ENCODE assay signal across 18 cellular contexts in the genomic region with DNA sequence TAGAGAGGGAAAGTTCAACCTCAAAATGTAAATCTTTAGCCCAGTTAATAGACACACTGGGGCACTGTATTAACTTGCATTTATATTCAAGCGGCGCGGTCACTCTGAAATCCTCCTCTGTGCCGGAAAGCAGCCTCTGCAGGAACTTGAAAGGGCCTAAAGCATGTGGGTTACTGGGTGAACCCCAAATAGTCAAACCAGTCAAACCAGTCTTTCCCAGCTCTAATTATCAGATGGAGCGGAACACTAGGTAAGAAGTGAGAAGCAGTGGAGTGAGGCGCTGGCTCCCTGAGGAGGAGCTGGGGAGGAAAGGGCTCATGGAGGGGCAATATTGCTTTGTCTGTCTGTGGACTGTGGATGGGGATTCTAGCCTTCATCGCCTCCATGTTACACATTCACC.
A peak's percentile ranks its signal among the peaks of the same experiment; 100 is the strongest.
DNase-seq lines count a peak whose midpoint lies in the region; ATAC-seq and TF ChIP-seq lines count a peak whose summit lies in the region.
"Had no signal": no experiment of that assay in that cellular context is flagged by ENCODE, and none has a peak within 500 bp of the region (broad histone marks: within the 10 kb centered on the region; RNA-seq: fewer than 3 reads in every experiment).

No MANE protein-coding gene starts in this region.

- intact Hi-C loops in sigmoid colon (cut with DNase I), result no loop called here

- no peak overlapping the region for H2AFZ ChIP-seq in MM.1S (ENCODE audit: low read length)

- 80 to 90% methylated on average over 7 of the region's 7 CpGs for WGBS in sigmoid colon, 2 donors

- no peak for TF ChIP-seq POLR2A in sigmoid colon (IDR thresholded peaks at IDR 0.05)

- H3K36me3 ChIP-seq in MM.1S (replicated peaks; ENCODE audit: insufficient read depth, low read length) (no peaks in the 10 kb centered on the region), sigmoid colon (no peaks in the 10 kb centered on the region)

- DNase-seq in MM.1S (no peak), epithelial cell of prostate (ENCODE audit: low read depth, low spot score) (peak; percentile 26), sigmoid colon (no peak), NCI-H1694 (lab: John Stamatoyannopoulos, UW) (no peak), T-helper 1 cell (no peak)
- DNase-seq: activated CD4-positive, alpha-beta T cell treated with anti-CD3 and anti-CD28 coated beads for 36 hours; activated CD8-positive, alpha-beta memory T cell treated with anti-CD3 and anti-CD28 coated beads, Interleukin-2, amount 50 U/mL, for 4 hours; NCI-H1417 treated with DMSO at 0.1 percent for 48 hours; NCI-H345; SHP77 treated with DMSO at 0.1 percent for 48 hours; small intestine; T-helper 9 cell had no signal

- H3K4me3 ChIP-seq in MM.1S (ENCODE audit: low read length) (no peak overlapping the region; the same call in 1 of the 2 replicates), sigmoid colon (no peak overlapping the region)

- H4K20me1 ChIP-seq in MM.1S (ENCODE audit: insufficient read depth, low read length), result no peaks in the 10 kb centered on the region

- H3F3A ChIP-seq in MM.1S (ENCODE audit: insufficient read depth, low read length), result no peaks in the 10 kb centered on the region

- TF ChIP-seq CTCF in MM.1S (IDR thresholded peaks at IDR 0.05; ENCODE audit: low read length) (no peak), sigmoid colon (IDR thresholded peaks at IDR 0.05) (no peak)

- no peak overlapping the region for H3K9ac ChIP-seq in MM.1S (ENCODE audit: low read length)
- H3K9ac ChIP-seq: KMS-11 had no signal

- H3K9me2 ChIP-seq in MM.1S (replicated peaks; ENCODE audit: insufficient read depth, low read length), result no peaks in the 10 kb centered on the region

- H3K27ac ChIP-seq in MM.1S (ENCODE audit: low read length) (no peak overlapping the region), epithelial cell of prostate (no peak overlapping the region), layer of hippocampus (ENCODE audit: low read depth, low read length) (peak overlapping the region; percentile 52), sigmoid colon (peak overlapping the region; percentile 34 to 56 (median 52))
- H3K27ac ChIP-seq: HL-60, KMS-11 had no signal

- TF ChIP-seq EP300 in sigmoid colon (IDR thresholded peaks at IDR 0.05), result no peak

- peak overlapping the region; percentile 32; the same call in 1 of the 2 replicates for H3K4me2 ChIP-seq in MM.1S (ENCODE audit: low read depth, low read length)
- H3K4me2 ChIP-seq: KMS-11 had no signal

- ATAC-seq in HG02759 (IDR thresholded peaks at IDR 0.05; ENCODE audit: unreplicated experiment), result no peak
- ATAC-seq in GM19324 (IDR thresholded peaks at IDR 0.05; ENCODE audit: low FRiP score, unreplicated experiment), result no peak
- ATAC-seq: activated CD4-positive, alpha-beta T cell treated with anti-CD3 and anti-CD28 coated beads for 36 hours; stimulated activated memory B cell treated with anti-CD40 and anti-IgM and Interleukin-4, amounts not matched to agents 10 μg/mL and 1 μg/mL and 100 μg/mL, for 72 hours had no signal

- no peaks in the 10 kb centered on the region for H3K9me3 ChIP-seq in MM.1S (replicated peaks; ENCODE audit: insufficient read depth, low read length)
- H3K9me3 ChIP-seq in sigmoid colon, result no peaks in the 10 kb centered on the region

- H3K27me3 ChIP-seq in MM.1S (replicated peaks; ENCODE audit: insufficient read depth, low read length) (no peaks in the 10 kb centered on the region), layer of hippocampus (ENCODE audit: control insufficient read depth, insufficient read depth, low read length) (no peaks in the 10 kb centered on the region), sigmoid colon (peaks cover 0 to 14% (median 0%) of the 10 kb centered on the region in 3 donors)

- H3K4me1 ChIP-seq in MM.1S (ENCODE audit: low read length) (no peaks in the 10 kb centered on the region), sigmoid colon (peaks cover 0 to 7% (median 0%) of the 10 kb centered on the region in 4 donors)

- no peaks in the 10 kb centered on the region for H3K79me2 ChIP-seq in MM.1S (ENCODE audit: low read length)

Comparison
In these comparisons a context has a peak if more than half of its experiments do, and no peak if none do; other contexts are left out.
1. H3K27ac ChIP-seq: peak in layer of hippocampus (single experiment) and sigmoid colon (4 of 4); none in MM.1S (single experiment) and epithelial cell of prostate (single experiment).